15 cellular contexts compared by ENCODE assay signal in genomic region chr18:8800876-8801262, GRCh38.
DNase-seq lines count a peak whose midpoint lies in the region; ATAC-seq, FAIRE-seq and TF ChIP-seq lines count a peak whose summit lies in the region.
"Had no signal": no experiment of that assay in that cellular context is flagged by ENCODE, and none has a peak within 500 bp of the region (broad histone marks: within the 10 kb centered on the region; RNA-seq: fewer than 3 reads in every experiment).

No MANE protein-coding gene starts in this region.

- intact Hi-C loops in HepG2 (cut with micrococcal nuclease; ENCODE audit: unreplicated experiment), result no loop called here

- H3K9me3 ChIP-seq in iPS-20b (ENCODE audit: insufficient read depth, low read depth, low read length) (no peaks in the 10 kb centered on the region), skeletal muscle satellite cell (replicated peaks; ENCODE audit: low read length) (no peaks in the 10 kb centered on the region), HepG2 (ENCODE audit: low read length) (no peaks in the 10 kb centered on the region)

- H3K4me2 ChIP-seq in skeletal muscle satellite cell (ENCODE audit: low read length), result peak overlapping the region; percentile 81
- no peak overlapping the region for H3K4me2 ChIP-seq in HepG2 (ENCODE audit: low read depth, low read length)

- peak; percentile 29 for DNase-seq in GM03348 (ENCODE audit: low spot score)
- no peak for DNase-seq in iPS-NIHi11 (ENCODE audit: low spot score)
- DNase-seq in HepG2 (ENCODE audit: low spot score), result no peak
- DNase-seq in SKM-1 (lab: John Stamatoyannopoulos, UW; ENCODE audit: unreplicated experiment), result no peak
- DNase-seq: activated CD4-positive, CD25-positive, alpha-beta regulatory T cell; activated naive CD8-positive, alpha-beta T cell treated with anti-CD3 and anti-CD28 coated beads, Interleukin-2, amount 10 ng/mL, durations not matched to agents 7 days and 5 days; DND-41; NCI-H2029 treated with DMSO at 0.1 percent for 48 hours; NK-92 treated with Interleukin-12 subunit alpha and Interleukin-12 subunit beta, amount 100 ng/mL, for 24 hours had no signal

- CTCF ChIA-PET in HepG2 (lab: Yijun Ruan, JAX; ENCODE audit: low intra/inter-chr PET ratio, low total read pairs), result no interaction called here

- no peak overlapping the region for H2AFZ ChIP-seq in HepG2 (ENCODE audit: low read length)
- H2AFZ ChIP-seq: parathyroid adenoma had no signal

- H3K36me3 ChIP-seq in iPS-20b (ENCODE audit: insufficient read depth, low read depth, low read length), result peaks cover 28% of the 10 kb centered on the region
- peaks cover 12% of the 10 kb centered on the region for H3K36me3 ChIP-seq in skeletal muscle satellite cell (ENCODE audit: insufficient read depth, low read length)
- peaks cover 0 to 1% of the 10 kb centered on the region in 2 experiments; a peak in 1 of 5 replicates for H3K36me3 ChIP-seq in HepG2 (replicated peaks in 1 of 2; ENCODE audit: control insufficient read depth in 1 of 2, insufficient read depth in 2 of 2, low read length in 2 of 2)

- H3K9ac ChIP-seq in iPS-20b (ENCODE audit: low read depth, low read length) (peak overlapping the region; percentile 53; the same call in 1 of the 2 replicates), skeletal muscle satellite cell (ENCODE audit: low read depth, low read length) (peak overlapping the region; percentile 84), HepG2 (ENCODE audit: insufficient read depth, low read depth, low read length) (no peak overlapping the region)
- H3K9ac ChIP-seq: parathyroid adenoma had no signal

- POLR2A ChIA-PET in HepG2 (lab: Yijun Ruan, JAX), result no interaction called here

- BruUV-seq in HepG2 (replicated peaks; lab: Mats Ljungman, UMichigan), result no TSS peak

- no peaks in the 10 kb centered on the region for H3K79me2 ChIP-seq in HepG2 (ENCODE audit: insufficient read depth, low read length)
- H3K79me2 ChIP-seq: parathyroid adenoma had no signal

- WGBS in HepG2 (ENCODE audit: low lambda C conversion rate), result 92% methylated on average over 4 of the region's 4 CpGs

- no peak for FAIRE-seq in HepG2 (lab: Jason Lieb, UNC)

- ATAC-seq in HepG2, result no peak
- ATAC-seq in HG03520 (IDR thresholded peaks at IDR 0.05; ENCODE audit: unreplicated experiment), result no peak

- in situ Hi-C loops in HepG2 (cut with HindIII; ENCODE audit: extremely low pct_ligation_motif_present, low pct_unique_long_range_greater_than_20kb), result no loop called here

- TF ChIP-seq POLR2A in HepG2 (IDR thresholded peaks at IDR 0.05; ENCODE audit: insufficient read depth in 1 of 2, low read depth in 2 of 2, low read length in 2 of 2), result no peak

- TF ChIP-seq CTCF in WI38 (IDR thresholded peaks at IDR 0.05; ENCODE audit: low read depth, low read length), result no peak
- TF ChIP-seq CTCF in HepG2 (CRISPR knock-in tag; IDR thresholded peaks at IDR 0.05), result no peak

- no peaks in the 10 kb centered on the region for H3K27me3 ChIP-seq in iPS-20b (ENCODE audit: insufficient read depth, low read length)
- H3K27me3 ChIP-seq in skeletal muscle satellite cell (ENCODE audit: control insufficient read depth, insufficient read depth, low read length), result no peaks in the 10 kb centered on the region
- H3K27me3 ChIP-seq in HepG2 (ENCODE audit: control insufficient read depth in 1 of 2, insufficient read depth in 2 of 2, low read length in 2 of 2), result no peaks in the 10 kb centered on the region

- H3K4me3 ChIP-seq in WI38 (ENCODE audit: low read depth, low read length) (peak overlapping the region; percentile 45), iPS-20b (ENCODE audit: low read length) (no peak overlapping the region), skeletal muscle satellite cell (ENCODE audit: low read length) (no peak overlapping the region), HepG2 (replicated peaks in 1 of 3; ENCODE audit: insufficient read depth in 1 of 3, low read depth in 2 of 3, low read length in 3 of 3) (no peak overlapping the region)
- H3K4me3 ChIP-seq: SK-N-MC had no signal

- TF ChIP-seq EP300 in HepG2 (IDR thresholded peaks at IDR 0.05; ENCODE audit: low read depth in 2 of 2, low read length in 2 of 2) (no peak), HepG2 (CRISPR knock-in tag; IDR thresholded peaks at IDR 0.05; ENCODE audit: borderline replicate concordance) (no peak)

- peak overlapping the region; percentile 25 for H3K27ac ChIP-seq in iPS-20b (ENCODE audit: low read length)
- no peak overlapping the region for H3K27ac ChIP-seq in HepG2 (ENCODE audit: extremely low read length, insufficient read depth, low read length)
- H3K27ac ChIP-seq: parathyroid adenoma, SK-N-MC had no signal

- no peaks in the 10 kb centered on the region for H4K20me1 ChIP-seq in HepG2 (ENCODE audit: insufficient read depth, low read length)

- peaks cover 34% of the 10 kb centered on the region for H3K4me1 ChIP-seq in iPS-20b (ENCODE audit: insufficient read depth, low read length)
- H3K4me1 ChIP-seq in skeletal muscle satellite cell (ENCODE audit: control insufficient read depth, insufficient read depth, low read length), result peaks cover 40% of the 10 kb centered on the region
- H3K4me1 ChIP-seq in HepG2 (ENCODE audit: insufficient read depth, low read length), result peaks cover 22% of the 10 kb centered on the region
- H3K4me1 ChIP-seq: parathyroid adenoma had no signal

- TF ChIP-seq RAD21 in HepG2 (CRISPR knock-in tag; IDR thresholded peaks at IDR 0.05), result no peak

TF ChIP-seq in HepG2, 621 proteins besides CTCF, POLR2A, EP300 and RAD21:
- no peak for TF ChIP-seq ZBTB49 (CRISPR knock-in tag; IDR thresholded peaks at IDR 0.05; ENCODE audit: borderline replicate concordance)
- no peak for TF ChIP-seq ZNF143 (CRISPR knock-in tag; IDR thresholded peaks at IDR 0.05)
- no peak for TF ChIP-seq ZBTB4 (CRISPR knock-in tag; IDR thresholded peaks at IDR 0.05; ENCODE audit: borderline replicate concordance)
- no peak for TF ChIP-seq FOXK1 (CRISPR knock-in tag; IDR thresholded peaks at IDR 0.05; ENCODE audit: borderline replicate concordance, low read depth)
TF ChIP-seq in HepG2: peak in this region for 0.
